ENCODE assay signal across 1 cellular context in genomic region chr9:36487482-36488321, GRCh38.
A peak's percentile ranks its signal among the peaks of the same experiment; 100 is the strongest.
TF ChIP-seq lines count a peak whose summit lies in the region.

No MANE protein-coding gene starts in this region.

TF ChIP-seq in HepG2, 621 proteins besides CTCF, POLR2A, EP300 and RAD21 (continued from another document and continues in another):
- TF ChIP-seq, protein P1, sequence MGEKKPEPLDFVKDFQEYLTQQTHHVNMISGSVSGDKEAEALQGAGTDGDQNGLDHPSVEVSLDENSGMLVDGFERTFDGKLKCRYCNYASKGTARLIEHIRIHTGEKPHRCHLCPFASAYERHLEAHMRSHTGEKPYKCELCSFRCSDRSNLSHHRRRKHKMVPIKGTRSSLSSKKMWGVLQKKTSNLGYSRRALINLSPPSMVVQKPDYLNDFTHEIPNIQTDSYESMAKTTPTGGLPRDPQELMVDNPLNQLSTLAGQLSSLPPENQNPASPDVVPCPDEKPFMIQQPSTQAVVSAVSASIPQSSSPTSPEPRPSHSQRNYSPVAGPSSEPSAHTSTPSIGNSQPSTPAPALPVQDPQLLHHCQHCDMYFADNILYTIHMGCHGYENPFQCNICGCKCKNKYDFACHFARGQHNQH (CRISPR knock-in tag; IDR thresholded peaks at IDR 0.05), result peak; percentile 61; the same call in 1 of the 2 replicates
- peak; percentile 21; the same call in 1 of the 2 replicates for TF ChIP-seq CBX5 (CRISPR knock-in tag; IDR thresholded peaks at IDR 0.05; ENCODE audit: borderline replicate concordance)
- TF ChIP-seq NR2C2 (CRISPR knock-in tag; IDR thresholded peaks at IDR 0.05; ENCODE audit: borderline replicate concordance), result 0 out of 2 replicates have a peak, but pooled peaks have one; percentile 24
- no peak for TF ChIP-seq ZNF329 (CRISPR knock-in tag; IDR thresholded peaks at IDR 0.05; ENCODE audit: low read depth)
- TF ChIP-seq SRY (CRISPR knock-in tag; IDR thresholded peaks at IDR 0.05), result peak; percentile 70; the same call in 1 of the 2 replicates
- TF ChIP-seq, protein P2, sequence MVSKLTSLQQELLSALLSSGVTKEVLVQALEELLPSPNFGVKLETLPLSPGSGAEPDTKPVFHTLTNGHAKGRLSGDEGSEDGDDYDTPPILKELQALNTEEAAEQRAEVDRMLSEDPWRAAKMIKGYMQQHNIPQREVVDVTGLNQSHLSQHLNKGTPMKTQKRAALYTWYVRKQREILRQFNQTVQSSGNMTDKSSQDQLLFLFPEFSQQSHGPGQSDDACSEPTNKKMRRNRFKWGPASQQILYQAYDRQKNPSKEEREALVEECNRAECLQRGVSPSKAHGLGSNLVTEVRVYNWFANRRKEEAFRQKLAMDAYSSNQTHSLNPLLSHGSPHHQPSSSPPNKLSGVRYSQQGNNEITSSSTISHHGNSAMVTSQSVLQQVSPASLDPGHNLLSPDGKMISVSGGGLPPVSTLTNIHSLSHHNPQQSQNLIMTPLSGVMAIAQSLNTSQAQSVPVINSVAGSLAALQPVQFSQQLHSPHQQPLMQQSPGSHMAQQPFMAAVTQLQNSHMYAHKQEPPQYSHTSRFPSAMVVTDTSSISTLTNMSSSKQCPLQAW (CRISPR knock-in tag; IDR thresholded peaks at IDR 0.05), result peak; percentile 44; the same call in 1 of the 2 replicates
- 0 out of 2 replicates have a peak, but pooled peaks have one; percentile 36 for TF ChIP-seq TSC22D2 (CRISPR knock-in tag; IDR thresholded peaks at IDR 0.05; ENCODE audit: borderline replicate concordance)
- 0 out of 2 replicates have a peak, but pooled peaks have one; percentile 34 for TF ChIP-seq ZSCAN29 (CRISPR knock-in tag; conservative IDR thresholded peaks at IDR 0.05)
- TF ChIP-seq, protein P3, sequence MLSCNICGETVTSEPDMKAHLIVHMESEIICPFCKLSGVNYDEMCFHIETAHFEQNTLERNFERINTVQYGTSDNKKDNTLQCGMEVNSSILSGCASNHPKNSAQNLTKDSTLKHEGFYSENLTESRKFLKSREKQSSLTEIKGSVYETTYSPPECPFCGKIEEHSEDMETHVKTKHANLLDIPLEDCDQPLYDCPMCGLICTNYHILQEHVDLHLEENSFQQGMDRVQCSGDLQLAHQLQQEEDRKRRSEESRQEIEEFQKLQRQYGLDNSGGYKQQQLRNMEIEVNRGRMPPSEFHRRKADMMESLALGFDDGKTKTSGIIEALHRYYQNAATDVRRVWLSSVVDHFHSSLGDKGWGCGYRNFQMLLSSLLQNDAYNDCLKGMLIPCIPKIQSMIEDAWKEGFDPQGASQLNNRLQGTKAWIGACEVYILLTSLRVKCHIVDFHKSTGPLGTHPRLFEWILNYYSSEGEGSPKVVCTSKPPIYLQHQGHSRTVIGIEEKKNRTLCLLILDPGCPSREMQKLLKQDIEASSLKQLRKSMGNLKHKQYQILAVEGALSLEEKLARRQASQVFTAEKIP (CRISPR knock-in tag; IDR thresholded peaks at IDR 0.05; ENCODE audit: borderline replicate concordance), result no peak
- 0 out of 2 replicates have a peak, but pooled peaks have one; percentile 21 for TF ChIP-seq CBFB (CRISPR knock-in tag; IDR thresholded peaks at IDR 0.05)
- no peak for TF ChIP-seq ZNF891 (CRISPR knock-in tag; IDR thresholded peaks at IDR 0.05)
- TF ChIP-seq MBNL3 (CRISPR knock-in tag; conservative IDR thresholded peaks at IDR 0.05), result no peak
- TF ChIP-seq TARDBP (CRISPR knock-in tag; IDR thresholded peaks at IDR 0.05), result peak; percentile 44; the same call in 1 of the 2 replicates
- TF ChIP-seq BCL6 (CRISPR knock-in tag; IDR thresholded peaks at IDR 0.05), result no peak
- no peak for TF ChIP-seq SMYD3 (CRISPR knock-in tag; IDR thresholded peaks at IDR 0.05)
- 0 out of 2 replicates have a peak, but pooled peaks have one; percentile 3 for TF ChIP-seq RFXAP (CRISPR knock-in tag; IDR thresholded peaks at IDR 0.05; ENCODE audit: borderline replicate concordance)
- TF ChIP-seq ZFP41 (CRISPR knock-in tag; IDR thresholded peaks at IDR 0.05; ENCODE audit: borderline replicate concordance), result no peak
- no peak for TF ChIP-seq GFI1 (CRISPR knock-in tag; IDR thresholded peaks at IDR 0.05; ENCODE audit: borderline replicate concordance)
- TF ChIP-seq ZNF564 (CRISPR knock-in tag; IDR thresholded peaks at IDR 0.05), result no peak; the same call in 1 of the 2 replicates
- TF ChIP-seq ZNF639 (CRISPR knock-in tag; conservative IDR thresholded peaks at IDR 0.05), result 0 out of 2 replicates have a peak, but pooled peaks have one; percentile 54
- TF ChIP-seq MXD4 (CRISPR knock-in tag; IDR thresholded peaks at IDR 0.05), result peak; percentile 44; the same call in 1 of the 2 replicates
- TF ChIP-seq, protein P4, sequence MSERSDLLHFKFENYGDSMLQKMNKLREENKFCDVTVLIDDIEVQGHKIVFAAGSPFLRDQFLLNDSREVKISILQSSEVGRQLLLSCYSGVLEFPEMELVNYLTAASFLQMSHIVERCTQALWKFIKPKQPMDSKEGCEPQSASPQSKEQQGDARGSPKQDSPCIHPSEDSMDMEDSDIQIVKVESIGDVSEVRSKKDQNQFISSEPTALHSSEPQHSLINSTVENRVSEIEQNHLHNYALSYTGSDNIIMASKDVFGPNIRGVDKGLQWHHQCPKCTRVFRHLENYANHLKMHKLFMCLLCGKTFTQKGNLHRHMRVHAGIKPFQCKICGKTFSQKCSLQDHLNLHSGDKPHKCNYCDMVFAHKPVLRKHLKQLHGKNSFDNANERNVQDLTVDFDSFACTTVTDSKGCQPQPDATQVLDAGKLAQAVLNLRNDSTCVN (CRISPR knock-in tag; IDR thresholded peaks at IDR 0.05; ENCODE audit: borderline replicate concordance), result no peak; the same call in 1 of the 2 replicates
- TF ChIP-seq PHB2 (IDR thresholded peaks at IDR 0.05; ENCODE audit: partially characterized antibody), result no peak
- peak; percentile 20; the same call in 1 of the 2 replicates for TF ChIP-seq FOXA3 (CRISPR knock-in tag; IDR thresholded peaks at IDR 0.05)
- TF ChIP-seq, protein P5, sequence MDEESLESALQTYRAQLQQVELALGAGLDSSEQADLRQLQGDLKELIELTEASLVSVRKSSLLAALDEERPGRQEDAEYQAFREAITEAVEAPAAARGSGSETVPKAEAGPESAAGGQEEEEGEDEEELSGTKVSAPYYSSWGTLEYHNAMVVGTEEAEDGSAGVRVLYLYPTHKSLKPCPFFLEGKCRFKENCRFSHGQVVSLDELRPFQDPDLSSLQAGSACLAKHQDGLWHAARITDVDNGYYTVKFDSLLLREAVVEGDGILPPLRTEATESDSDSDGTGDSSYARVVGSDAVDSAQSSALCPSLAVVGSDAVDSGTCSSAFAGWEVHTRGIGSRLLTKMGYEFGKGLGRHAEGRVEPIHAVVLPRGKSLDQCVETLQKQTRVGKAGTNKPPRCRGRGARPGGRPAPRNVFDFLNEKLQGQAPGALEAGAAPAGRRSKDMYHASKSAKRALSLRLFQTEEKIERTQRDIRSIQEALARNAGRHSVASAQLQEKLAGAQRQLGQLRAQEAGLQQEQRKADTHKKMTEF (CRISPR knock-in tag; IDR thresholded peaks at IDR 0.05), result peak; percentile 38; the same call in 1 of the 2 replicates
- TF ChIP-seq ZBTB7A (CRISPR knock-in tag; IDR thresholded peaks at IDR 0.05), result no peak
- TF ChIP-seq DNMT1 (CRISPR knock-in tag; IDR thresholded peaks at IDR 0.05), result no peak
- TF ChIP-seq CSRNP1 (CRISPR knock-in tag; IDR thresholded peaks at IDR 0.05), result peak; percentile 66; the same call in 1 of the 2 replicates
- 0 out of 2 replicates have a peak, but pooled peaks have one; percentile 37 for TF ChIP-seq ZNF878 (CRISPR knock-in tag; IDR thresholded peaks at IDR 0.05)
- 0 out of 2 replicates have a peak, but pooled peaks have one; percentile 6 for TF ChIP-seq ELF3 (CRISPR knock-in tag; IDR thresholded peaks at IDR 0.05)
- TF ChIP-seq RBFOX2 (IDR thresholded peaks at IDR 0.05; ENCODE audit: low read depth, low read length), result peak; percentile 68
- no peak for TF ChIP-seq SMAD1 (CRISPR knock-in tag; IDR thresholded peaks at IDR 0.05; ENCODE audit: borderline replicate concordance, low read depth)
- no peak for TF ChIP-seq ATM (IDR thresholded peaks at IDR 0.05; ENCODE audit: borderline replicate concordance)
- TF ChIP-seq ZNF101 (CRISPR knock-in tag; IDR thresholded peaks at IDR 0.05; ENCODE audit: borderline replicate concordance, low read depth), result no peak
- TF ChIP-seq PPARG (CRISPR knock-in tag; conservative IDR thresholded peaks at IDR 0.05), result no peak
- peak; percentile 30; the same call in 1 of the 2 replicates for TF ChIP-seq GATAD1 (CRISPR knock-in tag; IDR thresholded peaks at IDR 0.05)
- 0 out of 2 replicates have a peak, but pooled peaks have one; percentile 49 for TF ChIP-seq KMT2A (CRISPR knock-in tag; IDR thresholded peaks at IDR 0.05)
- 0 out of 2 replicates have a peak, but pooled peaks have one; percentile 52 for TF ChIP-seq ZNF264 (CRISPR knock-in tag; IDR thresholded peaks at IDR 0.05)
- TF ChIP-seq HIVEP1 (CRISPR knock-in tag; IDR thresholded peaks at IDR 0.05), result 0 out of 2 replicates have a peak, but pooled peaks have one; percentile 18
- TF ChIP-seq ZNF567 (CRISPR knock-in tag; IDR thresholded peaks at IDR 0.05; ENCODE audit: borderline replicate concordance), result 0 out of 2 replicates have a peak, but pooled peaks have one; percentile 34
- no peak for TF ChIP-seq ZBTB10 (CRISPR knock-in tag; IDR thresholded peaks at IDR 0.05; ENCODE audit: borderline replicate concordance)
- TF ChIP-seq ZNF124 (CRISPR knock-in tag; IDR thresholded peaks at IDR 0.05), result no peak
- TF ChIP-seq KMT2B (CRISPR knock-in tag; IDR thresholded peaks at IDR 0.05), result peak; percentile 59; the same call in 1 of the 2 replicates
- no peak for TF ChIP-seq ZNF740 (CRISPR knock-in tag; IDR thresholded peaks at IDR 0.05)
- TF ChIP-seq ZBTB20 (CRISPR knock-in tag; IDR thresholded peaks at IDR 0.05; ENCODE audit: borderline replicate concordance, low read depth), result no peak
- TF ChIP-seq ZSCAN30 (CRISPR knock-in tag; IDR thresholded peaks at IDR 0.05), result no peak
- TF ChIP-seq KDM5B (CRISPR knock-in tag; IDR thresholded peaks at IDR 0.05; ENCODE audit: borderline replicate concordance), result peak; percentile 55; the same call in 1 of the 2 replicates
- TF ChIP-seq YY1 (IDR thresholded peaks at IDR 0.05; ENCODE audit: insufficient read depth, insufficient replicate concordance, low read depth, low read length), result peak; percentile 44
- TF ChIP-seq ZNF24 (IDR thresholded peaks at IDR 0.05), result no peak
- no peak for TF ChIP-seq PAX8 (CRISPR knock-in tag; IDR thresholded peaks at IDR 0.05; ENCODE audit: borderline replicate concordance)
- TF ChIP-seq ZNF275 (CRISPR knock-in tag; IDR thresholded peaks at IDR 0.05; ENCODE audit: borderline replicate concordance), result no peak; the same call in 1 of the 2 replicates
- 0 out of 2 replicates have a peak, but pooled peaks have one; percentile 29 for TF ChIP-seq ZNF331 (CRISPR knock-in tag; IDR thresholded peaks at IDR 0.05)
- TF ChIP-seq ZNF44 (CRISPR knock-in tag; IDR thresholded peaks at IDR 0.05), result peak; percentile 29; the same call in 1 of the 2 replicates
- 0 out of 2 replicates have a peak, but pooled peaks have one; percentile 10 for TF ChIP-seq NFYB (CRISPR knock-in tag; IDR thresholded peaks at IDR 0.05)
